18 cellular contexts compared by ENCODE assay signal in the genomic region with DNA sequence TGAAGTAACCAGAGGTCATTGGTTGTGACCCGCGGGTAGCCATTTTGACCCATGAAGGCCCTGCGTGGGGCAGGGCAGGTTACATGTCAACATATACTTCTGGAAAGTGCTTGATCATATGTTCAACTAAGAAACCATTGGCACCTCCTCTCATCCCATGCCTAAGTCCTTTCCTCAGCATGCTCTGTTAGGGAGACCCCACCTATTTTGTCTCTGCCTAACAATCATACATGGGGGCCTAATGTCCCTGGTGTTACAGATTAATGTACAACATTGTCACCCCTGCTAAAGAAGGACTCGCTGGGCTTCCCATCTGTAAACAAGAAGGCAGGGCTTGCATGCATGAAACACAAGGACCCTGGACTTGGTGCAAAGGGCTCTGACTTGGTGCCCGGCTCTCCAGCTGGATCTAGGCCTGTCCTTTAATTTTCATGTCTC.
DNase-seq lines count a peak whose midpoint lies in the region; ATAC-seq and TF ChIP-seq lines count a peak whose summit lies in the region.
"Had no signal": no experiment of that assay in that cellular context is flagged by ENCODE, and none has a peak within 500 bp of the region (broad histone marks: within the 10 kb centered on the region; RNA-seq: fewer than 3 reads in every experiment).

No MANE protein-coding gene starts in this region.

- peak overlapping the region; percentile 6 for H3K4me3 ChIP-seq in SU-DHL-6 (ENCODE audit: insufficient read depth, low read length, poor library complexity, severe bottlenecking)
- H3K4me3 ChIP-seq: heart right ventricle, mucosa of descending colon, SK-N-MC, stomach had no signal

- no peaks in the 10 kb centered on the region for H3K9me2 ChIP-seq in SU-DHL-6 (replicated peaks; ENCODE audit: insufficient read depth, low read length)

- peak overlapping the region; percentile 80 for H3K4me2 ChIP-seq in SU-DHL-6 (ENCODE audit: low read depth, low read length, poor library complexity, severe bottlenecking)

- no peaks in the 10 kb centered on the region for H3K36me3 ChIP-seq in SU-DHL-6 (ENCODE audit: low read length)
- H3K36me3 ChIP-seq: heart right ventricle, stomach had no signal

- in situ Hi-C loops in G401 (cut with HindIII; ENCODE audit: low sequenced_read_pairs) = no loop called here

- H3K9ac ChIP-seq in SU-DHL-6 (ENCODE audit: low read length) = peak overlapping the region; percentile 52
- H3K9ac ChIP-seq: parathyroid adenoma had no signal

- TF ChIP-seq CTCF in SU-DHL-6 (IDR thresholded peaks at IDR 0.05; ENCODE audit: insufficient read depth, low read length, poor library complexity, severe bottlenecking) = no peak

- no peak for DNase-seq in activated CD8-positive, alpha-beta memory T cell treated with anti-CD3 and anti-CD28 coated beads, Interleukin-2, amount 50 U/mL, for 48 hours
- no peak for DNase-seq in dedifferentiated amniotic fluid mesenchymal stem cell (ENCODE audit: extremely low spot score)
- no peak for DNase-seq in G401 (ENCODE audit: low spot score)
- DNase-seq: COR-L47, GOT3, heart right ventricle, kidney, mucosa of descending colon, NCI-H1105 treated with DMSO at 0.1 percent for 48 hours, stomach had no signal

- H3F3A ChIP-seq in SU-DHL-6 (ENCODE audit: insufficient read depth) = peaks cover 57% of the 10 kb centered on the region

- no peaks in the 10 kb centered on the region for H4K20me1 ChIP-seq in SU-DHL-6 (ENCODE audit: low read depth, low read length)

- no peak overlapping the region for H2AFZ ChIP-seq in SU-DHL-6 (ENCODE audit: low read depth, low read length, severe bottlenecking)
- H2AFZ ChIP-seq: parathyroid adenoma had no signal

- ATAC-seq in GM18498 (IDR thresholded peaks at IDR 0.05; ENCODE audit: unreplicated experiment) = peak; percentile 11
- ATAC-seq in GM21515 (IDR thresholded peaks at IDR 0.05; ENCODE audit: unreplicated experiment) = peak; percentile 23
- peak; percentile 12 for ATAC-seq in HG02973 (IDR thresholded peaks at IDR 0.05; ENCODE audit: unreplicated experiment)
- ATAC-seq in GM21423 (IDR thresholded peaks at IDR 0.05; ENCODE audit: unreplicated experiment) = no peak
- ATAC-seq: esophagus mucosa, heart right ventricle had no signal

- no peaks in the 10 kb centered on the region for H3K79me2 ChIP-seq in SU-DHL-6 (ENCODE audit: insufficient read depth, low read length)
- H3K79me2 ChIP-seq: parathyroid adenoma had no signal

- peak overlapping the region; percentile 97 for H3K27ac ChIP-seq in SU-DHL-6 (ENCODE audit: low read depth, low read length)
- H3K27ac ChIP-seq: heart right ventricle, parathyroid adenoma, SK-N-MC, stomach had no signal

- no peaks in the 10 kb centered on the region for H3K9me3 ChIP-seq in SU-DHL-6 (ENCODE audit: insufficient read depth, low read length)
- H3K9me3 ChIP-seq: heart right ventricle, mucosa of descending colon, stomach had no signal

- no peaks in the 10 kb centered on the region for H3K27me3 ChIP-seq in SU-DHL-6 (ENCODE audit: low read length)
- H3K27me3 ChIP-seq: heart right ventricle, stomach had no signal
